Comparison of ENCODE assay signal across 15 cellular contexts in genomic region chr1:205744403-205744802, GRCh38.
"Had no signal": no experiment of that assay in that cellular context is flagged by ENCODE, and none has a peak within 500 bp of the region (broad histone marks: within the 10 kb centered on the region; RNA-seq: fewer than 3 reads in every experiment).

No MANE protein-coding gene starts in this region.

- H3K27me3 Mint-ChIP-seq: activated CD8-positive, alpha-beta memory T cell treated with anti-CD3 and anti-CD28 coated beads, Interleukin-2, amount 10 ng/mL, durations not matched to agents 7 days and 5 days had no signal

- FAIRE-seq: endothelial cell of umbilical vein, keratinocyte, small intestine, TTC549 had no signal

- H3K4me3 ChIP-seq: ascending aorta, transverse colon had no signal

- H3K36me3 ChIP-seq: ascending aorta, transverse colon had no signal

- H3K27ac Mint-ChIP-seq: stimulated activated effector memory CD8-positive, alpha-beta T cell treated with anti-CD3 and anti-CD28 coated beads, Interleukin-12 subunit alpha, Interleukin-12 subunit beta, amount 100 ng/mL, for 72 hours had no signal

- H3K9me3 ChIP-seq: ascending aorta, transverse colon had no signal

- H3K9me3 Mint-ChIP-seq: activated T-cell treated with anti-CD3 and anti-CD28 coated beads, Interleukin-2, amount 50 U/mL, for 4 hours; stimulated activated effector memory CD8-positive, alpha-beta T cell treated with anti-CD3 and anti-CD28 coated beads, Interleukin-12 subunit alpha, Interleukin-12 subunit beta, amount 100 ng/mL, for 72 hours had no signal

- ATAC-seq: activated CD8-positive, alpha-beta memory T cell treated with anti-CD3 and anti-CD28 coated beads, Interleukin-2, amount 10 ng/mL, durations not matched to agents 7 days and 5 days; activated T-cell treated with anti-CD3 and anti-CD28 coated beads, Interleukin-2, amount 50 U/mL, for 4 hours; foreskin keratinocyte; right cardiac atrium; SK-N-SH treated with all-trans-retinoic acid at 6 μM for 48 hours; stimulated activated effector memory CD8-positive, alpha-beta T cell treated with anti-CD3 and anti-CD28 coated beads, Interleukin-12 subunit alpha, Interleukin-12 subunit beta, amount 100 ng/mL, for 72 hours had no signal

- DNase-seq: activated CD8-positive, alpha-beta memory T cell treated with anti-CD3 and anti-CD28 coated beads, Interleukin-2, amount 10 ng/mL, durations not matched to agents 7 days and 5 days; activated effector memory CD4-positive, alpha-beta T cell treated with anti-CD3 and anti-CD28 coated beads, Interleukin-2, amount 50 U/mL, for 16 hours; activated T-cell treated with anti-CD3 and anti-CD28 coated beads, Interleukin-2, amount 50 U/mL, for 4 hours; foreskin keratinocyte; posterior cingulate gyrus; right cardiac atrium; small intestine; T-helper 2 cell; transverse colon had no signal

- H3K27me3 ChIP-seq: ascending aorta, foreskin keratinocyte, transverse colon had no signal

- H3K27ac ChIP-seq: ascending aorta, foreskin keratinocyte, transverse colon had no signal

- H3K4me3 Mint-ChIP-seq: activated CD8-positive, alpha-beta memory T cell treated with anti-CD3 and anti-CD28 coated beads, Interleukin-2, amount 10 ng/mL, durations not matched to agents 7 days and 5 days; activated T-cell treated with anti-CD3 and anti-CD28 coated beads, Interleukin-2, amount 50 U/mL, for 4 hours; stimulated activated effector memory CD8-positive, alpha-beta T cell treated with anti-CD3 and anti-CD28 coated beads, Interleukin-12 subunit alpha, Interleukin-12 subunit beta, amount 100 ng/mL, for 72 hours had no signal
